In the genomic region with DNA sequence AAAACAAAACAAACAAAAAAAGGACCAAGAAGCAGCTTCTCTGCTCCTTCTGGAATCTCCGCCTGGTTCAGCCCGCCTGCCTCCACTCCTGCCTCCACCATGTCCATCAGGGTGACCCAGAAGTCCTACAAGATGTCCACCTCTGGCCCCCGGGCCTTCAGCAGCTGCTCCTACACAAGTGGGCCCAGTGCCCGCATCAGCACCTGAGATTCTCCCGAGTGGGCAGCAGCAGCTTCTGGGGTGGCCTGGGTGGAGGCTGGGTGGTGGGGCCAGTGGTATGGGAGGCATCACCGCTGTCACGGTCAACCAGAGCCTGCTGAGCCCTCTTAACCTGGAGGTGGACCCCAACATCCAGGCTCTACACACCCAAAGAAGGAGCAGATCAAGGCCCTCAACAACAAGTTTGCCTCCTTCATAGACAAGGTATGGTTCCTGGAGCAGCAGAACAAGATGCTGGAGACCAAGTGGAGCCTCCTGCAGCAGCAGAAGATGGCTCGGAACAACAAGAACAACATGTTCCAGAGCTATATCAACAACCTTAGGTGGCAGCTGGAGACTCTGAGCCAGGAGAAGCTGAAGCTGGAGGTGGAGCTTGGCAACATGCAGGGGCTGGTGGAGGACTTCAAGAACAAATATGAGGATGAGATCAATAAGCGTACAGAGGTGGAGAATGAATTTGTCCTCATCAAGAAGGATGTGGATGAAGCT, we compare ENCODE assay signal across 2 cellular contexts. TPM values are rescaled to one million over a fixed set of nuclear protein-coding genes. Genes with fewer than 3 reads are reported as not detected.
"Had no signal": no experiment of that assay in that cellular context is flagged by ENCODE, and none has a peak within 500 bp of the region (broad histone marks: within the 10 kb centered on the region; RNA-seq: fewer than 3 reads in every experiment).

No MANE protein-coding gene starts in this region.

RNA-seq across cellular contexts. Expression of gene LARP6, which starts 4.8 kb away (rescaled TPM):
- total RNA-seq: mononuclear cell, natural killer cell had no signal

RNA-seq across cellular contexts. Expression of gene THAP10, which starts 33.5 kb away (rescaled TPM):
- total RNA-seq: natural killer cell had no signal
